Comparison of ENCODE assay signal across 17 cellular contexts in the genomic region with DNA sequence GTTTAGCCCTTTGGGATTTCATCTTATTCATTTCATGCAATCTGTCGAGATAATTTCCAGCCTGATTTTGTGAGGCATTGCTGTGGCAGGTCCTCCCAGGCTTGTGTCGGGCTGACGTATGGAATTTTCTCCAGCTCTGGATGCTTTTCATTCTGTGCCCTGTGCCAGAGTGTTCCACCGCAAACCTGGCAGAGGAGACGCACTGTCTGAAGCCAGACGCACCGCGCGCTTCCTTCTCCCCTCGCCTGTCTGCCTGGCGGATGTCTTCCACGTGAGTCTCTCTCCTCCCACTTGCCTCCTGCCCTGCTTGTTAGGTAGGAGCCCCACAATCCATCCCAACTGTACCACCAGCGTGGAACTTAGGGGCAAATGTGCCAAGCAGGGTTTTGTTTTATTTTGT.
"Had no signal": no experiment of that assay in that cellular context is flagged by ENCODE, and none has a peak within 500 bp of the region (broad histone marks: within the 10 kb centered on the region; RNA-seq: fewer than 3 reads in every experiment).

No MANE protein-coding gene starts in this region.

- ATAC-seq: activated T-helper 17 cell treated with anti-CD3 and anti-CD28 coated beads, Interleukin-2, amount 50 U/mL, for 72 hours; naive thymus-derived CD4-positive, alpha-beta T cell had no signal

- H3K4me3 ChIP-seq: lung, right atrium auricular region, skin epidermis, stomach, thoracic aorta had no signal

- H3K27me3 ChIP-seq: right atrium auricular region had no signal

- H3K9me3 Mint-ChIP-seq: activated naive CD4-positive, alpha-beta T cell treated with anti-CD3 and anti-CD28 coated beads for 36 hours; activated T-helper 17 cell treated with anti-CD3 and anti-CD28 coated beads, Interleukin-2, amount 50 U/mL, for 72 hours; dendritic cell treated with granulocyte-macrophage colony-stimulating factor and Interleukin-4, amounts not matched to agents 40 ng/mL and 50 ng/mL, for 4 days had no signal

- H3K27ac ChIP-seq: neutrophil, right atrium auricular region, skin epidermis, stomach, thoracic aorta had no signal

- H3K4me3 Mint-ChIP-seq: activated naive CD4-positive, alpha-beta T cell treated with anti-CD3 and anti-CD28 coated beads for 36 hours; activated T-helper 17 cell treated with anti-CD3 and anti-CD28 coated beads, Interleukin-2, amount 50 U/mL, for 72 hours; dendritic cell treated with granulocyte-macrophage colony-stimulating factor and Interleukin-4, amounts not matched to agents 40 ng/mL and 50 ng/mL, for 4 days; naive thymus-derived CD4-positive, alpha-beta T cell had no signal

- DNase-seq: activated CD4-positive, alpha-beta T cell treated with anti-CD3 and anti-CD28 coated beads, Interleukin-2, amount 50 U/mL, for 1 hour; activated CD4-positive, CD25-positive, alpha-beta regulatory T cell; activated naive CD4-positive, alpha-beta T cell treated with anti-CD3 and anti-CD28 coated beads for 36 hours; activated T-cell treated with anti-CD3 and anti-CD28 coated beads for 4 hours; central memory CD4-positive, alpha-beta T cell; hippocampal formation; left colon; naive thymus-derived CD4-positive, alpha-beta T cell; stimulated activated CD4-positive, alpha-beta T cell treated with anti-CD3 and anti-CD28 coated beads, Interleukin-4, amount 100 ng/mL, for 4 hours; stomach had no signal

- H3K36me3 ChIP-seq: neutrophil, right atrium auricular region, stomach, thoracic aorta had no signal

- H3K4me1 Mint-ChIP-seq: activated T-helper 17 cell treated with anti-CD3 and anti-CD28 coated beads, Interleukin-2, amount 50 U/mL, for 72 hours had no signal

- H3K4me1 ChIP-seq: right atrium auricular region had no signal

- H3K27ac Mint-ChIP-seq: activated naive CD4-positive, alpha-beta T cell treated with anti-CD3 and anti-CD28 coated beads for 36 hours; activated T-helper 17 cell treated with anti-CD3 and anti-CD28 coated beads, Interleukin-2, amount 50 U/mL, for 72 hours; dendritic cell treated with granulocyte-macrophage colony-stimulating factor and Interleukin-4, amounts not matched to agents 40 ng/mL and 50 ng/mL, for 4 days; naive thymus-derived CD4-positive, alpha-beta T cell had no signal

- H3K9me3 ChIP-seq: neutrophil, right atrium auricular region, stomach, thoracic aorta had no signal
